In genomic region chr7:22610871-22611757, GRCh38 we compare ENCODE assay signal across 21 cellular contexts.
DNase-seq lines count a peak whose midpoint lies in the region; ATAC-seq and TF ChIP-seq lines count a peak whose summit lies in the region.
"Had no signal": no experiment of that assay in that cellular context is flagged by ENCODE, and none has a peak within 500 bp of the region (broad histone marks: within the 10 kb centered on the region; RNA-seq: fewer than 3 reads in every experiment).

No MANE protein-coding gene starts in this region.

- H3K4me1 Mint-ChIP-seq in endodermal cell = peaks cover 24% of the 10 kb centered on the region

- no peak overlapping the region for H3K4me3 ChIP-seq in SJSA1
- no peak overlapping the region for H3K4me3 ChIP-seq in endodermal cell (ENCODE audit: low read length)
- no peak overlapping the region for H3K4me3 ChIP-seq in osteoblast (ENCODE audit: insufficient read depth, low read length)
- H3K4me3 ChIP-seq: SK-N-MC, skin epidermis had no signal

- H3K27ac Mint-ChIP-seq in endodermal cell = peak overlapping the region; percentile 31
- H3K27ac Mint-ChIP-seq: activated CD4-positive, alpha-beta memory T cell treated with anti-CD3 and anti-CD28 coated beads for 36 hours; CD4-positive, alpha-beta T cell; T-helper 2 cell treated with Interferon-gamma antibody and Interleukin-4, amounts not matched to agents 5 μg/mL and 100 μg/mL, for 36 hours had no signal

- H3K79me2 ChIP-seq in osteoblast (ENCODE audit: insufficient read depth, low read length) = no peaks in the 10 kb centered on the region

- H3K4me1 ChIP-seq in SJSA1 (replicated peaks) = peaks cover 18% of the 10 kb centered on the region
- peaks cover 6% of the 10 kb centered on the region for H3K4me1 ChIP-seq in endodermal cell (ENCODE audit: control insufficient read depth, insufficient read depth, low read length)
- H3K4me1 ChIP-seq in osteoblast (ENCODE audit: insufficient read depth, low read length) = peaks cover 30% of the 10 kb centered on the region

- no peak overlapping the region for H3K4me3 Mint-ChIP-seq in endodermal cell
- H3K4me3 Mint-ChIP-seq: activated CD4-positive, alpha-beta memory T cell treated with anti-CD3 and anti-CD28 coated beads for 36 hours; CD4-positive, alpha-beta T cell; T-helper 2 cell treated with Interferon-gamma antibody and Interleukin-4, amounts not matched to agents 5 μg/mL and 100 μg/mL, for 36 hours had no signal

- peak; percentile 33 for DNase-seq in ELR (ENCODE audit: low read depth)
- no peak for DNase-seq in SJSA1 (ENCODE audit: low read depth in 1 of 2, low spot score in 2 of 2)
- no peak for DNase-seq in endodermal cell
- no peak for DNase-seq in osteoblast (ENCODE audit: insufficient read length, low spot score, missing footprints)
- no peak for DNase-seq in iPS-NIHi7 (ENCODE audit: extremely low spot score)
- no peak for DNase-seq in DMS 273 (lab: John Stamatoyannopoulos, UW; ENCODE audit: unreplicated experiment)
- no peak for DNase-seq in COLO829 (ENCODE audit: low spot score)
- DNase-seq: activated CD4-positive, alpha-beta memory T cell treated with anti-CD3 and anti-CD28 coated beads for 36 hours; activated CD4-positive, CD25-positive, alpha-beta regulatory T cell; activated effector memory CD4-positive, alpha-beta T cell treated with anti-CD3 and anti-CD28 coated beads, Interleukin-2, amount 50 U/mL, for 16 hours; CD4-positive, alpha-beta T cell; GF-D8; NCI-H1092 treated with DMSO at 0.1 percent for 48 hours; NCI-H2081 treated with DMSO at 0.1 percent for 48 hours; NCI-H510A; stimulated activated CD4-positive, alpha-beta T cell treated with anti-CD3 and anti-CD28 coated beads, Interleukin-2, amount 100 ng/mL, for 24 hours; stimulated activated naive CD4-positive, alpha-beta T cell treated with Interleukin-2 at 50 U/mL for 16 hours had no signal

- peak overlapping the region; percentile 7 for H3K4me2 ChIP-seq in osteoblast (ENCODE audit: insufficient read depth, low read length)

- H3K36me3 Mint-ChIP-seq in endodermal cell (ENCODE audit: low read depth) = peaks cover 16% of the 10 kb centered on the region
- H3K36me3 Mint-ChIP-seq: activated CD4-positive, alpha-beta memory T cell treated with anti-CD3 and anti-CD28 coated beads for 36 hours had no signal

- 96 to 97% methylated on average over 3 of the region's 3 CpGs for WGBS in endodermal cell (ENCODE audit: insufficient coverage in 1 of 2, insufficient read length in 1 of 2), 2 experiments

- no peaks in the 10 kb centered on the region for H3K27me3 Mint-ChIP-seq in endodermal cell (ENCODE audit: insufficient read depth)

- no peaks in the 10 kb centered on the region for H3K9me3 Mint-ChIP-seq in endodermal cell
- H3K9me3 Mint-ChIP-seq: activated CD4-positive, alpha-beta memory T cell treated with anti-CD3 and anti-CD28 coated beads for 36 hours; CD4-positive, alpha-beta T cell had no signal

- H3K9ac ChIP-seq in endodermal cell (ENCODE audit: extremely low read depth, low read length, poor library complexity, severe bottlenecking) = peak overlapping the region; percentile 1

- TF ChIP-seq CTCF in endodermal cell (conservative IDR thresholded peaks at IDR 0.05) (no peak), osteoblast (IDR thresholded peaks at IDR 0.05; ENCODE audit: extremely low read depth, low read depth, low read length) (no peak)

- no peak for ATAC-seq in GM21576 (IDR thresholded peaks at IDR 0.05; ENCODE audit: unreplicated experiment)

- peak overlapping the region; percentile 10; the same call in 1 of the 2 replicates for H3K27ac ChIP-seq in SJSA1
- H3K27ac ChIP-seq in endodermal cell (ENCODE audit: low read depth, low read length) = no peak overlapping the region
- peak overlapping the region; percentile 65 for H3K27ac ChIP-seq in osteoblast (ENCODE audit: low read depth, low read length)
- H3K27ac ChIP-seq: SK-N-MC had no signal

- H3K27me3 ChIP-seq in SJSA1 (replicated peaks) = no peaks in the 10 kb centered on the region
- H3K27me3 ChIP-seq in endodermal cell (ENCODE audit: control insufficient read depth, insufficient read depth, low read length, poor library complexity, severe bottlenecking) = no peaks in the 10 kb centered on the region
- no peaks in the 10 kb centered on the region for H3K27me3 ChIP-seq in osteoblast (ENCODE audit: insufficient read depth, low read length)

- H3K9me3 ChIP-seq in SJSA1 (replicated peaks) (no peaks in the 10 kb centered on the region), endodermal cell (ENCODE audit: control insufficient read depth, low read length) (no peaks in the 10 kb centered on the region), osteoblast (ENCODE audit: low read depth, low read length) (no peaks in the 10 kb centered on the region)

- no peaks in the 10 kb centered on the region for H4K20me1 ChIP-seq in osteoblast (ENCODE audit: insufficient read depth, low read length)

- H3K36me3 ChIP-seq in SJSA1 (no peaks in the 10 kb centered on the region), endodermal cell (ENCODE audit: control insufficient read depth, insufficient read depth, low read length) (peaks cover 27% of the 10 kb centered on the region), osteoblast (ENCODE audit: insufficient read depth, low read length) (no peaks in the 10 kb centered on the region)

- H2AFZ ChIP-seq in osteoblast (ENCODE audit: low read length) = peak overlapping the region; percentile 26
